Comparison of ENCODE assay signal across 24 cellular contexts in genomic region chr17:77804796-77805426, GRCh38.
DNase-seq lines count a peak whose midpoint lies in the region; ATAC-seq, FAIRE-seq and TF ChIP-seq lines count a peak whose summit lies in the region.
"Had no signal": no experiment of that assay in that cellular context is flagged by ENCODE, and none has a peak within 500 bp of the region (broad histone marks: within the 10 kb centered on the region; RNA-seq: fewer than 3 reads in every experiment).

No MANE protein-coding gene starts in this region.

- DNase-seq in Right ventricle myocardium superior (peak; percentile 20), heart right ventricle (no peak), bronchial epithelial cell (ENCODE audit: low read depth) (no peak), right lobe of liver (peak in 2 of 3 donors; percentile 9 to 30), AML-193 (lab: John Stamatoyannopoulos, UW) (no peak), GDM1 (lab: John Stamatoyannopoulos, UW) (no peak)
- no peak for DNase-seq in stimulated activated CD4-positive, alpha-beta T cell treated with anti-CD3 and anti-CD28 coated beads, Interleukin-1b, Interleukin-23, amount 100 ng/mL, for 48 hours
- DNase-seq: BE2C, Calu3, DMS79 treated with DMSO at 0.1 percent for 48 hours, H7, KG1, MG63, NCI-H1417, NCI-H1694, NCI-H2029 treated with DMSO at 0.1 percent for 48 hours, NCI-H526 treated with DMSO at 0.1 percent for 48 hours, OCI-M1, SJCRH30 had no signal

- peaks cover 0 to 7% (median 0%) of the 10 kb centered on the region in 7 donors for H3K27me3 ChIP-seq in heart right ventricle
- peaks cover 2% of the 10 kb centered on the region for H3K27me3 ChIP-seq in bronchial epithelial cell (ENCODE audit: control insufficient read depth, insufficient read depth, low read length)
- no peaks in the 10 kb centered on the region for H3K27me3 ChIP-seq in right lobe of liver
- H3K27me3 ChIP-seq: BE2C, MG63 had no signal

- no peaks in the 10 kb centered on the region for H3K9me3 ChIP-seq in heart right ventricle
- no peaks in the 10 kb centered on the region for H3K9me3 ChIP-seq in right lobe of liver
- H3K9me3 ChIP-seq: BE2C, MG63, SJCRH30 had no signal

- H3K36me3 ChIP-seq in heart right ventricle (no peaks in the 10 kb centered on the region), bronchial epithelial cell (ENCODE audit: control insufficient read depth, insufficient read depth, low read length) (no peaks in the 10 kb centered on the region), right lobe of liver (no peaks in the 10 kb centered on the region)
- H3K36me3 ChIP-seq: BE2C, MG63, SJCRH30 had no signal

- H3K27ac ChIP-seq in heart right ventricle (no peak overlapping the region), right lobe of liver (no peak overlapping the region)
- H3K27ac ChIP-seq: 22Rv1, SJCRH30 had no signal

- ATAC-seq in Right ventricle myocardium superior (ENCODE audit: poor library complexity): no peak
- no peak for ATAC-seq in heart right ventricle
- ATAC-seq in right lobe of liver: no peak
- ATAC-seq: SK-N-SH treated with all-trans-retinoic acid at 6 μM for 48 hours had no signal

- no peak for TF ChIP-seq POLR2A in right lobe of liver (IDR thresholded peaks at IDR 0.05)

- H3K4me3 ChIP-seq in heart right ventricle (no peak overlapping the region), bronchial epithelial cell (ENCODE audit: low read depth, low read length) (no peak overlapping the region), right lobe of liver (no peak overlapping the region)
- H3K4me3 ChIP-seq: MG63, SJCRH30 had no signal

- intact Hi-C loops in Right ventricle myocardium superior (cut with DNase I): no loop called here
- intact Hi-C loops in heart right ventricle (cut with DNase I): loop anchor here in 1 of 10 donors (5.0 kb wide), 1 partner anchor 63 kb away; no protein-coding TSS in a partner anchor
- intact Hi-C loops in right lobe of liver (cut with DNase I): no loop called here

- peak; percentile 32 for FAIRE-seq in bronchial epithelial cell (lab: Jason Lieb, UNC)
- FAIRE-seq: GM12892, GM19239, RCC 7860 had no signal

- WGBS in heart right ventricle, 2 donors: 84 to 95% methylated on average over 21 of the region's 21 CpGs
- WGBS in right lobe of liver (ENCODE audit: insufficient coverage, low coverage, low lambda C conversion rate, missing lambda C conversion rate): 52% methylated on average over 15 of the region's 21 CpGs

- H3K4me1 ChIP-seq in heart right ventricle (peaks cover 4 to 13% (median 9%) of the 10 kb centered on the region in 9 donors), right lobe of liver (no peaks in the 10 kb centered on the region)
- H3K4me1 ChIP-seq: SJCRH30 had no signal

- TF ChIP-seq CTCF in heart right ventricle (IDR thresholded peaks at IDR 0.05): no peak
- TF ChIP-seq CTCF in bronchial epithelial cell (IDR thresholded peaks at IDR 0.05; ENCODE audit: insufficient read depth, low read length, severe bottlenecking): no peak
- TF ChIP-seq CTCF in right lobe of liver (IDR thresholded peaks at IDR 0.05): no peak

Comparison
In these comparisons a context has a peak if more than half of its experiments do, and no peak if none do; other contexts are left out.
1. DNase-seq: peak in Right ventricle myocardium superior (single experiment) and right lobe of liver (2 of 3); none in heart right ventricle (0 of 2), bronchial epithelial cell (single experiment), AML-193 (0 of 2), GDM1 (single experiment) and stimulated activated CD4-positive, alpha-beta T cell treated with anti-CD3 and anti-CD28 coated beads, Interleukin-1b, Interleukin-23, amount 100 ng/mL, for 48 hours (single experiment).